ENCODE assay signal across 34 cellular contexts in the genomic region with DNA sequence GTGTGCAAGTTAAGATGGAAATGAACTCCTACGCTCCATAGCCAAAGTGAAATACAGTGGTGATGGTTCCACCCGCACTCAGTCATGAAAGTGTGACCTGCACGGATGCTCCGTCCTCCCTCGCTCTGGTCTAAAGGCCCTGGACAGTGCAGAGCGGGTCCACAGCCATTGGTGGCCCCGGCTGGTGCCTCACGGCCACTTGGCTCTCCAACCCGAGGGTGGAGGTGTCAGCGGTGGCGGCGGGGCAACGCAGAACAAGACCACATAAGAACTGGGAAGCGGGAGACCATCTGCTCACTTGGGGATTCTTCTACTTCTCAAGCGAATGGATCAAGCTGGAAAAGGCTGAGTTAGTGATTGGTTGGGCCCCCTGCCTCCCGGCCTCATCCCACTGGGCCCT.
"Had no signal": no experiment of that assay in that cellular context is flagged by ENCODE, and none has a peak within 500 bp of the region (broad histone marks: within the 10 kb centered on the region; RNA-seq: fewer than 3 reads in every experiment).

No MANE protein-coding gene starts in this region.

- H3K4me3 ChIP-seq: MG63 had no signal

- H3K36me3 ChIP-seq: MG63 had no signal

- H3K9me3 ChIP-seq: MG63 had no signal

- DNase-seq: Karpas-422, Kasumi-1, MG63, MM.1S, NCI-H1048, NCI-H1092, NCI-H1092 treated with DMSO at 0.1 percent for 48 hours, NCI-H1105, NCI-H1105 treated with DMSO at 0.1 percent for 48 hours, NCI-H1417, NCI-H1417 treated with DMSO at 0.1 percent for 48 hours, NCI-H1436, NCI-H1436 treated with DMSO at 0.1 percent for 48 hours, NCI-H146, NCI-H1694, NCI-H1694 treated with DMSO at 0.1 percent for 48 hours, NCI-H187, NCI-H187 treated with DMSO at 0.1 percent for 48 hours, NCI-H1930, NCI-H2029, NCI-H2029 treated with DMSO at 0.1 percent for 48 hours, NCI-H2081, NCI-H2081 treated with DMSO at 0.1 percent for 48 hours, NCI-H2107, NCI-H2171, NCI-H2171 treated with DMSO at 0.1 percent for 48 hours, NCI-H2227 treated with DMSO at 0.1 percent for 48 hours, NCI-H226, NCI-H345, NCI-H446, NCI-H446 treated with DMSO at 0.1 percent for 48 hours, NCI-H510A, NCI-H510A treated with DMSO at 0.1 percent for 48 hours, NCI-H524 had no signal

- H3K27me3 ChIP-seq: MG63 had no signal
